ENCODE assay signal across 12 cellular contexts in the genomic region with DNA sequence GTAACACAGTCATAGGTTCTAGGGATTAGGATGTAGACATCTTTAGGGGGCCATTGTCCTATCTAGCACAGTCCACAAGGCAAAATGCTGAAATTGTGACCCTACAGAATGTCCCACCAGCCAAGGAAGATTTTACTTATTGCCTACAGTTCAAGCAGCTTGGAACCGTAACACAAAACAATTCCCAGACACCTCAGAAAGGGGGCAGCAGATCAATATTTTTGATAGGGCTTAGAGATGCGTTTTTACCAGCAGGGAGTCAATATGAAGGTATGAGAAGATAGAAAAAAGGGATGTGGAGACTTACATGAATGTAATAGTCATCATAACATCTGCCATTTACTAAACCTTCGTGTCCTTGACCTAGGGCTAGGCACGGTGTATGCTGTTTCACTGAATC.
A peak's percentile ranks its signal among the peaks of the same experiment; 100 is the strongest.
DNase-seq lines count a peak whose midpoint lies in the region; ATAC-seq, FAIRE-seq and TF ChIP-seq lines count a peak whose summit lies in the region.
"Had no signal": no experiment of that assay in that cellular context is flagged by ENCODE, and none has a peak within 500 bp of the region (broad histone marks: within the 10 kb centered on the region; RNA-seq: fewer than 3 reads in every experiment).

No MANE protein-coding gene starts in this region.

- POLR2A ChIA-PET in H1 (lab: Charles Lee; ENCODE audit: partially characterized antibody) = no interaction called here

- H3K27me3 ChIP-seq in heart left ventricle (no peaks in the 10 kb centered on the region), H1 (replicated peaks in 1 of 4; ENCODE audit: control insufficient read depth in 3 of 4, extremely low read depth in 1 of 4, insufficient read depth in 3 of 4, low read length in 3 of 4) (no peaks in the 10 kb centered on the region)
- H3K27me3 ChIP-seq: transverse colon had no signal

- no peaks in the 10 kb centered on the region for H3K4me1 Mint-ChIP-seq in type B pancreatic cell (ENCODE audit: unreplicated experiment)

- no peak for FAIRE-seq in H1 (lab: Jason Lieb, UNC)

- H3K4me1 ChIP-seq in heart left ventricle (peaks cover 0 to 8% (median 0%) of the 10 kb centered on the region in 12 donors), H1 (replicated peaks in 1 of 4; ENCODE audit: control insufficient read depth in 3 of 4, insufficient read depth in 4 of 4, low read length in 3 of 4) (no peaks in the 10 kb centered on the region)

- no peak overlapping the region for H3K4me2 ChIP-seq in H1 (ENCODE audit: insufficient read depth in 1 of 2, low read depth in 2 of 2, low read length in 2 of 2)

- H4K5ac ChIP-seq in H1 (ENCODE audit: insufficient read length, low read depth, low read length) = no peak overlapping the region

- TF ChIP-seq EP300 in H1 (IDR thresholded peaks at IDR 0.05; ENCODE audit: borderline replicate concordance in 1 of 2, low read depth in 2 of 2, low read length in 2 of 2) = no peak

- no peak overlapping the region for H2BK15ac ChIP-seq in H1 (ENCODE audit: low read length)

- H3K14ac ChIP-seq in H1 (ENCODE audit: insufficient read length) = no peak overlapping the region

- H3K27ac ChIP-seq in heart left ventricle = no peak overlapping the region
- H3K27ac ChIP-seq in H1 (ENCODE audit: low read depth, low read length) = no peak overlapping the region
- H3K27ac ChIP-seq: transverse colon had no signal

- H3K36me3 ChIP-seq in heart left ventricle = no peaks in the 10 kb centered on the region
- H3K36me3 ChIP-seq in H1 (ENCODE audit: control insufficient read depth in 2 of 4, insufficient read depth in 4 of 4, low read length in 3 of 4) = no peaks in the 10 kb centered on the region
- H3K36me3 ChIP-seq: transverse colon had no signal

- no peak overlapping the region for H3K4ac ChIP-seq in H1 (replicated peaks; ENCODE audit: insufficient read length, low read depth, low read length)

- intact Hi-C loops in heart left ventricle (cut with DNase I) = no loop called here
- intact Hi-C loops in Right ventricle myocardium superior (cut with DNase I) = no loop called here

- no peak overlapping the region for H3K56ac ChIP-seq in H1 (replicated peaks; ENCODE audit: insufficient read length, low read depth, low read length)

- H3K9ac ChIP-seq in H1 (replicated peaks in 1 of 4; ENCODE audit: extremely low read depth in 1 of 4, low read depth in 3 of 4, low read length in 3 of 4) = no peak overlapping the region

- CTCF ChIA-PET in H1 (lab: Charles Lee; ENCODE audit: partially characterized antibody) = interaction anchor here (0.6 to 2.1 kb wide), 15 partner anchors 8 to 865 kb away, joined by 3 to 9 read pairs (median 3); no protein-coding TSS in a partner anchor

- no peak overlapping the region for H2AK5ac ChIP-seq in H1 (ENCODE audit: low read depth, low read length)

- no peak overlapping the region for H4K8ac ChIP-seq in H1 (ENCODE audit: extremely low read depth, insufficient read depth, low read length)

- no peak overlapping the region for H3K18ac ChIP-seq in H1 (ENCODE audit: extremely low read depth, low read length)

- H3K4me3 Mint-ChIP-seq in type B pancreatic cell = no peak overlapping the region

- H3K79me1 ChIP-seq in H1 (ENCODE audit: low read depth, low read length) = no peaks in the 10 kb centered on the region

- H2AFZ ChIP-seq in H1 (ENCODE audit: low read length) = no peak overlapping the region

- 51 to 74% (median 60%) methylated on average over 4 of the region's 4 CpGs for WGBS in heart left ventricle, 4 donors
- WGBS in H1 (ENCODE audit: extremely low coverage in 1 of 2, insufficient coverage in 1 of 2, insufficient read length in 1 of 2, insufficient replicate concordance in 2 of 2, low coverage in 1 of 2, low lambda C conversion rate in 2 of 2, missing lambda C conversion rate in 1 of 2), 2 experiments = 84% methylated on average over 4 of the region's 4 CpGs; no CpG with 5 or more reads in 1 of the 2 experiments

- no peaks in the 10 kb centered on the region for H3K9me3 Mint-ChIP-seq in type B pancreatic cell
- H3K9me3 Mint-ChIP-seq: activated naive CD4-positive, alpha-beta T cell treated with anti-CD3 and anti-CD28 coated beads, Interleukin-2, amount 50 U/mL, for 72 hours had no signal

- ATAC-seq in heart left ventricle (no peak), Right ventricle myocardium superior (ENCODE audit: poor library complexity) (no peak), HG03442 (IDR thresholded peaks at IDR 0.05; ENCODE audit: unreplicated experiment) (no peak)

- no peaks in the 10 kb centered on the region for H3K27me3 Mint-ChIP-seq in type B pancreatic cell

- H2BK5ac ChIP-seq in H1 (ENCODE audit: low read depth, low read length) = no peak overlapping the region

- TF ChIP-seq POLR2A in heart left ventricle (IDR thresholded peaks at IDR 0.05) (no peak), NB4 (IDR thresholded peaks at IDR 0.05; ENCODE audit: extremely low read depth, insufficient read length) (no peak), H1 (IDR thresholded peaks at IDR 0.05; ENCODE audit: control extremely low read depth in 1 of 2, low read depth in 2 of 2, low read length in 2 of 2) (no peak)

- no peak overlapping the region for H3K4me3 ChIP-seq in heart left ventricle
- no peak overlapping the region for H3K4me3 ChIP-seq in NB4 (ENCODE audit: low read depth, low read length)
- H3K4me3 ChIP-seq in H1 (ENCODE audit: extremely low read depth in 1 of 4, insufficient read depth in 2 of 4, low read depth in 3 of 4, low read length in 4 of 4) = no peak overlapping the region
- H3K4me3 ChIP-seq: transverse colon had no signal

- H2BK20ac ChIP-seq in H1 (ENCODE audit: low read length) = no peak overlapping the region

- peak; percentile 57 to 66 for TF ChIP-seq RAD21 in H1 (IDR thresholded peaks at IDR 0.05 in 1 of 2, conservative IDR thresholded peaks at IDR 0.05 in 1 of 2; ENCODE audit: low read depth in 2 of 2, low read length in 2 of 2)

- H3K9me3 ChIP-seq in heart left ventricle (no peaks in the 10 kb centered on the region), H1 (ENCODE audit: insufficient read depth in 2 of 2, low read depth in 1 of 2, low read length in 1 of 2) (no peaks in the 10 kb centered on the region)
- H3K9me3 ChIP-seq: transverse colon had no signal

- H4K20me1 ChIP-seq in H1 (replicated peaks in 1 of 2; ENCODE audit: control insufficient read depth in 1 of 2, insufficient read depth in 2 of 2, low read length in 2 of 2) = no peaks in the 10 kb centered on the region

- DNase-seq in heart left ventricle (no peak), Right ventricle myocardium superior (no peak), NB4 (ENCODE audit: low read depth) (peak; percentile 59), H1 (ENCODE audit: low read depth in 1 of 2, low spot score in 2 of 2) (no peak), type B pancreatic cell (ENCODE audit: extremely low spot score, unreplicated experiment) (no peak), D341Med (ENCODE audit: low spot score) (no peak), AG08395 (ENCODE audit: low spot score) (no peak)
- DNase-seq: Calu3, T-helper 9 cell, transverse colon had no signal

- H2BK12ac ChIP-seq in H1 (ENCODE audit: low read depth, low read length) = no peak overlapping the region

- no peaks in the 10 kb centered on the region for H3K36me3 Mint-ChIP-seq in type B pancreatic cell
- H3K36me3 Mint-ChIP-seq: activated naive CD4-positive, alpha-beta T cell treated with anti-CD3 and anti-CD28 coated beads, Interleukin-2, amount 50 U/mL, for 72 hours had no signal

- H3K27ac Mint-ChIP-seq in type B pancreatic cell = no peak overlapping the region
- H3K27ac Mint-ChIP-seq: activated naive CD4-positive, alpha-beta T cell treated with anti-CD3 and anti-CD28 coated beads, Interleukin-2, amount 50 U/mL, for 72 hours had no signal

- no peak overlapping the region for H2BK120ac ChIP-seq in H1 (replicated peaks; ENCODE audit: low read depth, low read length)

- TF ChIP-seq CTCF in heart left ventricle (IDR thresholded peaks at IDR 0.05) (peak in 7 of 12 donors; percentile 11 to 38 (median 14)), NB4 (IDR thresholded peaks at IDR 0.05; ENCODE audit: low read depth, low read length) (peak; percentile 27), H1 (IDR thresholded peaks at IDR 0.05; ENCODE audit: control extremely low read depth in 1 of 3, insufficient read depth in 1 of 3, low read depth in 1 of 3, low read length in 3 of 3) (peak in 2 of 3 experiments; percentile 39 to 47; a peak in 3 of 4 replicates), type B pancreatic cell (conservative IDR thresholded peaks at IDR 0.05) (peak; percentile 54)

- H3K23ac ChIP-seq in H1 (ENCODE audit: insufficient read length) = no peak overlapping the region

- no peak overlapping the region for H4K91ac ChIP-seq in H1 (replicated peaks; ENCODE audit: insufficient read length, low read length)

- H3K79me2 ChIP-seq in H1 (ENCODE audit: control insufficient read depth in 1 of 2, insufficient read depth in 2 of 2, low read length in 2 of 2) = no peaks in the 10 kb centered on the region

- H3K23me2 ChIP-seq in H1 (ENCODE audit: low read depth, low read length) = no peaks in the 10 kb centered on the region

TF ChIP-seq in H1, 55 proteins besides CTCF, POLR2A, EP300 and RAD21 (continues in another document):
- no peak for TF ChIP-seq SIRT6 (IDR thresholded peaks at IDR 0.05; ENCODE audit: low read length)
- TF ChIP-seq CREB1 (IDR thresholded peaks at IDR 0.05) = no peak
- TF ChIP-seq JUN (IDR thresholded peaks at IDR 0.05; ENCODE audit: low read depth, low read length) = no peak
- TF ChIP-seq GABPA (IDR thresholded peaks at IDR 0.05; ENCODE audit: borderline replicate concordance, insufficient read depth, low read length) = no peak
- no peak for TF ChIP-seq NANOG (IDR thresholded peaks at IDR 0.05; ENCODE audit: insufficient read depth, low read depth, low read length, poor library complexity, severe bottlenecking)
- no peak for TF ChIP-seq KDM5A (IDR thresholded peaks at IDR 0.05; ENCODE audit: low read length)
- TF ChIP-seq BRCA1 (IDR thresholded peaks at IDR 0.05; ENCODE audit: low read depth, low read length) = no peak
- no peak for TF ChIP-seq GTF2F1 (IDR thresholded peaks at IDR 0.05; ENCODE audit: borderline replicate concordance, low read depth, low read length)
- TF ChIP-seq, protein P1, sequence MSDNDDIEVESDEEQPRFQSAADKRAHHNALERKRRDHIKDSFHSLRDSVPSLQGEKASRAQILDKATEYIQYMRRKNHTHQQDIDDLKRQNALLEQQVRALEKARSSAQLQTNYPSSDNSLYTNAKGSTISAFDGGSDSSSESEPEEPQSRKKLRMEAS (IDR thresholded peaks at IDR 0.05) = no peak
- TF ChIP-seq RXRA (IDR thresholded peaks at IDR 0.05; ENCODE audit: insufficient read depth, low read depth, low read length) = no peak
- TF ChIP-seq TAF1 (IDR thresholded peaks at IDR 0.05; ENCODE audit: low read depth, low read length) = no peak
- TF ChIP-seq PHF8 (conservative IDR thresholded peaks at IDR 0.05; ENCODE audit: low read depth, low read length) = no peak
- no peak for TF ChIP-seq SUZ12 (IDR thresholded peaks at IDR 0.05; ENCODE audit: low read length)
- TF ChIP-seq SP1 (IDR thresholded peaks at IDR 0.05; ENCODE audit: low read depth, low read length) = no peak
- TF ChIP-seq BCL11A (IDR thresholded peaks at IDR 0.05; ENCODE audit: low read depth in 2 of 2, low read length in 2 of 2) = no peak
- no peak for TF ChIP-seq ZNF274 (IDR thresholded peaks at IDR 0.05; ENCODE audit: borderline replicate concordance, extremely low read depth, low read length)
